In the genomic region with DNA sequence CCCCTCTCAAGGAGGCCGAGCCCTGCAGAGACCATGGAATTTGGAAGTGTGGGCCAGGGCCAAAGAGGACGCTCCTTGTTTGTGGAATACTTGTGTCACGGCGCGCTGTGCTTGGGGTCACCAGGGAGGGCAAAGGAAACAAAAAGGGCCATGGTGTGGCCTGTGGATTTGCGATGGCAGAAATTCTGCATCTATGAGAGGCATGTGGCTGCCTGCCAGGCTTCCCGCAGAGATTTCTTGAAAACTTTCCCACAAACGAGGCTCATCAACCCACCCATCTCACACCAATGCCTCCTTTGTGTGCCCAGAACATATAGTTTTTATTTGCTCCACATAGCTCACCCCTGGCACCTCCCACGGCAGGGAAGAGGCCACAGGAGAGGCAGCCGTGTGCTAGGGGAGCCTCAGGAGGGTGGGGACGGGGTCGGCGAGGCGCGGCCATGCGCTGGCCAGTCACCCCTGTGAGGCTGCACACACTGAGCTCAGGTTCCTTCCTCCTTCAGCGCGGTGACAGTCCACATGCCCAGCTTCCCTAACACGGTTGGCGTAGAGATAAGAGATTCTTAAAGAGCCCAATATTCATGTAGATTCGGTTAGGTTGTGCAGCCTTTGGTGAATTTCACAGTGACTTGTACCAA, we compare ENCODE assay signal across 14 cellular contexts.
DNase-seq lines count a peak whose midpoint lies in the region; ATAC-seq and TF ChIP-seq lines count a peak whose summit lies in the region.
"Had no signal": no experiment of that assay in that cellular context is flagged by ENCODE, and none has a peak within 500 bp of the region (broad histone marks: within the 10 kb centered on the region; RNA-seq: fewer than 3 reads in every experiment).

No MANE protein-coding gene starts in this region.

- no peaks in the 10 kb centered on the region for H3K23me2 ChIP-seq in H9 (ENCODE audit: insufficient read length, low read depth, low read length, poor library complexity, severe bottlenecking)

- no peaks in the 10 kb centered on the region for H3K79me2 ChIP-seq in H9 (ENCODE audit: insufficient read depth, low read length)

- H2BK120ac ChIP-seq in neuronal stem cell (ENCODE audit: low read depth, low read length) = no peak overlapping the region
- H2BK120ac ChIP-seq in H9 (ENCODE audit: low read depth, low read length, poor library complexity, severe bottlenecking) = no peak overlapping the region

- H3K23ac ChIP-seq in neuronal stem cell (ENCODE audit: low read depth, low read length, poor library complexity) = no peak overlapping the region
- H3K23ac ChIP-seq in H9 (ENCODE audit: insufficient read length, low read depth, low read length) = no peak overlapping the region

- H2BK15ac ChIP-seq in neuronal stem cell (ENCODE audit: low read length) = no peak overlapping the region
- no peak overlapping the region for H2BK15ac ChIP-seq in H9 (ENCODE audit: low read depth, low read length)

- H3K9ac ChIP-seq in neuronal stem cell (ENCODE audit: low read depth, low read length, poor library complexity) (no peak overlapping the region), H9 (ENCODE audit: extremely low read depth, insufficient read length, low read length) (no peak overlapping the region)

- TF ChIP-seq CTCF in H9 (conservative IDR thresholded peaks at IDR 0.05) = no peak

- intact Hi-C loops in CD4-positive, alpha-beta memory T cell (cut with micrococcal nuclease) = no loop called here
- intact Hi-C loops in dendritic cell treated with granulocyte-macrophage colony-stimulating factor and Interleukin-4, amounts not matched to agents 40 ng/mL and 50 ng/mL, for 4 days (cut with micrococcal nuclease) = no loop called here

- H4K91ac ChIP-seq in neuronal stem cell (ENCODE audit: low read depth, low read length, poor library complexity) (no peak overlapping the region), H9 (ENCODE audit: insufficient read length, low read depth, low read length) (no peak overlapping the region)

- H3K14ac ChIP-seq in neuronal stem cell (ENCODE audit: low read length) (peak overlapping the region; percentile 6), H9 (ENCODE audit: insufficient read depth, low read length) (no peak overlapping the region; the same call in 1 of the 2 replicates)

- peak overlapping the region in 1 of 8 donors; percentile 17 for H3K4me3 Mint-ChIP-seq in CD4-positive, alpha-beta memory T cell
- no peak overlapping the region for H3K4me3 Mint-ChIP-seq in dendritic cell treated with granulocyte-macrophage colony-stimulating factor and Interleukin-4, amounts not matched to agents 40 ng/mL and 50 ng/mL, for 4 days
- no peak overlapping the region for H3K4me3 Mint-ChIP-seq in H9
- H3K4me3 Mint-ChIP-seq: activated naive CD8-positive, alpha-beta T cell treated with anti-CD3 and anti-CD28 coated beads for 36 hours; mesothelial cell of epicardium had no signal

- no peak for ATAC-seq in HG03521 (IDR thresholded peaks at IDR 0.05; ENCODE audit: unreplicated experiment)

- CTCF ChIA-PET in CD4-positive, alpha-beta memory T cell (lab: Charles Lee; ENCODE audit: partially characterized antibody) = no interaction called here

- no peak overlapping the region for H4K5ac ChIP-seq in H9 (ENCODE audit: insufficient read length, low read depth, low read length)

- peak overlapping the region in 5 of 7 donors; percentile 58 to 72 (median 62) for H3K27ac Mint-ChIP-seq in CD4-positive, alpha-beta memory T cell
- peak overlapping the region; percentile 72 for H3K27ac Mint-ChIP-seq in dendritic cell treated with granulocyte-macrophage colony-stimulating factor and Interleukin-4, amounts not matched to agents 40 ng/mL and 50 ng/mL, for 4 days
- H3K27ac Mint-ChIP-seq in H9 = no peak overlapping the region
- H3K27ac Mint-ChIP-seq: activated naive CD8-positive, alpha-beta T cell treated with anti-CD3 and anti-CD28 coated beads for 36 hours; mesothelial cell of epicardium had no signal

- no peak for DNase-seq in CD4-positive, alpha-beta memory T cell
- DNase-seq in NCI-H345 (lab: John Stamatoyannopoulos, UW) (peak; percentile 41), neuronal stem cell (ENCODE audit: low spot score) (no peak), HPDE6-E6E7 (ENCODE audit: extremely low spot score) (no peak), HuH-7.5 (ENCODE audit: low spot score) (no peak), H9 (no peak)
- DNase-seq: activated naive CD8-positive, alpha-beta T cell treated with anti-CD3 and anti-CD28 coated beads for 36 hours; NCI-H2081; stimulated activated CD4-positive, alpha-beta T cell treated with anti-CD3 and anti-CD28 coated beads, Interleukin-2, amount 100 ng/mL, for 24 hours; WERI-Rb-1 had no signal

- H2BK5ac ChIP-seq in neuronal stem cell (ENCODE audit: low read length) (no peak overlapping the region), H9 (ENCODE audit: insufficient read length, low read length) (no peak overlapping the region)

- H2BK20ac ChIP-seq in H9 (ENCODE audit: low read depth, low read length, poor library complexity, severe bottlenecking) = no peak overlapping the region

- H3K9me3 Mint-ChIP-seq in CD4-positive, alpha-beta memory T cell = no peaks in the 10 kb centered on the region
- no peaks in the 10 kb centered on the region for H3K9me3 Mint-ChIP-seq in dendritic cell treated with granulocyte-macrophage colony-stimulating factor and Interleukin-4, amounts not matched to agents 40 ng/mL and 50 ng/mL, for 4 days
- peaks cover 5 to 7% of the 10 kb centered on the region in 2 experiments; a peak in 4 of 5 replicates for H3K9me3 Mint-ChIP-seq in H9
- H3K9me3 Mint-ChIP-seq: mesothelial cell of epicardium had no signal

- H2AK5ac ChIP-seq in neuronal stem cell (ENCODE audit: low read depth, low read length) = peak overlapping the region; percentile 56
- H2AK5ac ChIP-seq in H9 (ENCODE audit: insufficient read length, low read length) = no peak overlapping the region

- no peaks in the 10 kb centered on the region for H3K9me3 ChIP-seq in CD4-positive, alpha-beta memory T cell (ENCODE audit: control insufficient read depth in 1 of 2, low read length in 2 of 2)
- H3K9me3 ChIP-seq in neuronal stem cell (replicated peaks in 1 of 2; ENCODE audit: control insufficient read depth in 2 of 2, insufficient read depth in 1 of 2, low read depth in 1 of 2, low read length in 2 of 2) (peaks cover 0 to under 1% of the 10 kb centered on the region in 2 donors), H9 (ENCODE audit: control insufficient read depth, low read depth, low read length) (no peaks in the 10 kb centered on the region)

- H3K79me1 ChIP-seq in neuronal stem cell (ENCODE audit: low read depth, low read length) = no peaks in the 10 kb centered on the region
- H3K79me1 ChIP-seq in H9 (ENCODE audit: insufficient read depth, low read depth, low read length, poor library complexity, severe bottlenecking) = no peaks in the 10 kb centered on the region

- H4K8ac ChIP-seq in neuronal stem cell (ENCODE audit: low read depth, low read length) (no peak overlapping the region), H9 (replicated peaks; ENCODE audit: insufficient read length, low read depth, low read length) (no peak overlapping the region)

- POLR2A ChIA-PET in CD4-positive, alpha-beta memory T cell (lab: Charles Lee; ENCODE audit: partially characterized antibody) = no interaction called here

- no peak overlapping the region for H3T11ph ChIP-seq in H9 (ENCODE audit: low read length)

- H3K27me3 ChIP-seq in CD4-positive, alpha-beta memory T cell (ENCODE audit: insufficient read depth, low read length) = no peaks in the 10 kb centered on the region
- no peaks in the 10 kb centered on the region for H3K27me3 ChIP-seq in neuronal stem cell (ENCODE audit: control insufficient read depth in 3 of 3, insufficient read depth in 3 of 3, low read depth in 1 of 3, low read length in 3 of 3)
- H3K27me3 ChIP-seq in H9 (ENCODE audit: insufficient read depth, low read length) = no peaks in the 10 kb centered on the region

- no CpG with 5 or more reads among the region's 21 CpGs for WGBS in neuronal stem cell (ENCODE audit: extremely low coverage in 2 of 2, insufficient read length in 2 of 2, insufficient replicate concordance in 1 of 2), 2 donors
- no CpG with 5 or more reads among the region's 21 CpGs for WGBS in H9 (ENCODE audit: extremely low coverage, insufficient read length, low lambda C conversion rate)

- peaks cover 33% of the 10 kb centered on the region for H3K4me1 ChIP-seq in CD4-positive, alpha-beta memory T cell (ENCODE audit: insufficient read depth, low read length)
- H3K4me1 ChIP-seq in neuronal stem cell (ENCODE audit: control insufficient read depth in 2 of 2, insufficient read depth in 1 of 2, low read depth in 1 of 2, low read length in 2 of 2) = peaks cover 5 to 8% of the 10 kb centered on the region in 2 donors
- H3K4me1 ChIP-seq in H9 (ENCODE audit: insufficient read depth, low read length) = no peaks in the 10 kb centered on the region

- H3K27ac ChIP-seq in CD4-positive, alpha-beta memory T cell (ENCODE audit: low read depth, low read length) = no peak overlapping the region
- H3K27ac ChIP-seq in neuronal stem cell (replicated peaks; ENCODE audit: low read length) (no peak overlapping the region), H9 (ENCODE audit: insufficient read length, low read depth, low read length) (no peak overlapping the region)
- H3K27ac ChIP-seq: SK-N-MC, WERI-Rb-1 had no signal

- H2BK12ac ChIP-seq in neuronal stem cell (ENCODE audit: low read length) = no peak overlapping the region
- no peak overlapping the region for H2BK12ac ChIP-seq in H9 (ENCODE audit: insufficient read length, low read depth, low read length)

- no peaks in the 10 kb centered on the region for H3K27me3 Mint-ChIP-seq in CD4-positive, alpha-beta memory T cell
- no peaks in the 10 kb centered on the region for H3K27me3 Mint-ChIP-seq in dendritic cell treated with granulocyte-macrophage colony-stimulating factor and Interleukin-4, amounts not matched to agents 40 ng/mL and 50 ng/mL, for 4 days
- no peaks in the 10 kb centered on the region; the same call in 1 of the 2 replicates for H3K27me3 Mint-ChIP-seq in H9 (ENCODE audit: low read depth)
- H3K27me3 Mint-ChIP-seq: activated naive CD8-positive, alpha-beta T cell treated with anti-CD3 and anti-CD28 coated beads for 36 hours had no signal

- no peak overlapping the region for H3K4me3 ChIP-seq in CD4-positive, alpha-beta memory T cell (ENCODE audit: low read length in 2 of 2)
- H3K4me3 ChIP-seq in neuronal stem cell (ENCODE audit: low read length in 2 of 2) = no peak overlapping the region
- H3K4me3 ChIP-seq: SK-N-MC had no signal

- H3K4me2 ChIP-seq in neuronal stem cell (ENCODE audit: insufficient read depth, low read length, poor library complexity, severe bottlenecking) (no peak overlapping the region), H9 (ENCODE audit: insufficient read depth, insufficient read length, low read length) (no peak overlapping the region)

- H3K36me3 Mint-ChIP-seq in CD4-positive, alpha-beta memory T cell = peaks cover 29 to 46% of the 10 kb centered on the region in 2 donors
- peaks cover 68% of the 10 kb centered on the region for H3K36me3 Mint-ChIP-seq in dendritic cell treated with granulocyte-macrophage colony-stimulating factor and Interleukin-4, amounts not matched to agents 40 ng/mL and 50 ng/mL, for 4 days (ENCODE audit: low read depth)
- H3K36me3 Mint-ChIP-seq in H9 (ENCODE audit: insufficient read depth in 1 of 3, low read depth in 3 of 3) = peaks cover 4 to 10% (median 6%) of the 10 kb centered on the region in 3 experiments; a peak in 4 of 7 replicates

- H3K4ac ChIP-seq in neuronal stem cell (ENCODE audit: low read length) = peak overlapping the region; percentile 89
- no peak overlapping the region for H3K4ac ChIP-seq in H9 (ENCODE audit: low read depth, low read length)

- peak overlapping the region; percentile 90 for H3K18ac ChIP-seq in neuronal stem cell (ENCODE audit: low read length)
- no peak overlapping the region for H3K18ac ChIP-seq in H9 (ENCODE audit: insufficient read length, low read depth, low read length)

- peaks cover 34 to 69% (median 48%) of the 10 kb centered on the region in 4 donors for H3K4me1 Mint-ChIP-seq in CD4-positive, alpha-beta memory T cell
- H3K4me1 Mint-ChIP-seq in dendritic cell treated with granulocyte-macrophage colony-stimulating factor and Interleukin-4, amounts not matched to agents 40 ng/mL and 50 ng/mL, for 4 days (ENCODE audit: low read depth) = peaks cover 49% of the 10 kb centered on the region
- H3K4me1 Mint-ChIP-seq in H9 = no peaks in the 10 kb centered on the region
- H3K4me1 Mint-ChIP-seq: mesothelial cell of epicardium had no signal

- H3K56ac ChIP-seq in H9 (ENCODE audit: insufficient read length, low read depth, low read length) = no peak overlapping the region

- H2AFZ ChIP-seq in neuronal stem cell (ENCODE audit: low read length) (peak overlapping the region; percentile 3), H9 (ENCODE audit: low read length) (no peak overlapping the region)

- peaks cover 20% of the 10 kb centered on the region for H3K36me3 ChIP-seq in CD4-positive, alpha-beta memory T cell (ENCODE audit: insufficient read depth, low read length)
- no peaks in the 10 kb centered on the region for H3K36me3 ChIP-seq in neuronal stem cell (replicated peaks in 1 of 2; ENCODE audit: control insufficient read depth in 2 of 2, insufficient read depth in 2 of 2, low read length in 2 of 2)
- H3K36me3 ChIP-seq: WERI-Rb-1 had no signal

- no peaks in the 10 kb centered on the region for H4K20me1 ChIP-seq in H9 (ENCODE audit: control insufficient read depth, insufficient read depth, insufficient read length)

Comparison
In these comparisons a context has a peak if more than half of its experiments do, and no peak if none do; other contexts are left out.
1. H3K27ac Mint-ChIP-seq: peak in CD4-positive, alpha-beta memory T cell (5 of 7) and dendritic cell treated with granulocyte-macrophage colony-stimulating factor and Interleukin-4, amounts not matched to agents 40 ng/mL and 50 ng/mL, for 4 days (single experiment); none in H9 (0 of 3).